ENCODE assay signal across 8 cellular contexts in the genomic region with DNA sequence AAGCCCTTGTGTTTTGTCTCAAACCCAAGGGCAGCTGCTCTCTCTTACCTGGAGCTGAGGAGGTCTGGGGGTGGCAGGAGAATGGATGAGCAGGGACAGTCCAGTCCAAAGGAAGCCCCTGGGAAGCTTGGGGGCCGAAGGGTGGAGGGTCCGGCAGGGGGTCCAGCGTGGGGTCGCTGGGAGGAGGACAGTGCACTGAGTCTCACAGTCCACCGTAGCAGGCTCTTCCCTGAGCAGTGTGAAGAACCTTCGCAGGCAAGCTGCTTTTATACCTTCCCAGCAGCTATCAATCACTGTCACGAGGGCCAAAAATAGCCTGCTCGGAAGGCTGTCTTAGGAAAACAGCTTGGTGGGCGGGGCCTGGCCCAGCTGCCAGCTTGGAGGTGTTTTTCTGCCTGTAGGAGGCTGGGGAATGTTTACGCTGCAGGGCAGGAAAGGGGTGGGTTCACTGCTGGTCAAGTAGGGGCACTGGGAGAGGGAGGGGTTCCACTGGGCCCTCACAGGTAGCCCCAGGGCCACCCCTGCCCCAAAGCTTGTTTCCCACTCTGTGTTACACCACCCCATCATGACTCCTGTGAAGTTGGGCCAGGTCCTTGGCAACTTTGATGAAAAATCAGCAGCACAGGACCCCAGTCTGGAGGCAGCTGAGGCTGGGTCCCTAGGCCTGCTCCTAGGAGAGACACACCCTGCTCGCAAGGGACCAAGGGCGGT. TPM values are rescaled to one million over a fixed set of nuclear protein-coding genes. Genes with fewer than 3 reads are reported as not detected.
A peak's percentile ranks its signal among the peaks of the same experiment; 100 is the strongest.
DNase-seq lines count a peak whose midpoint lies in the region; TF ChIP-seq lines count a peak whose summit lies in the region.

A gene with protein sequence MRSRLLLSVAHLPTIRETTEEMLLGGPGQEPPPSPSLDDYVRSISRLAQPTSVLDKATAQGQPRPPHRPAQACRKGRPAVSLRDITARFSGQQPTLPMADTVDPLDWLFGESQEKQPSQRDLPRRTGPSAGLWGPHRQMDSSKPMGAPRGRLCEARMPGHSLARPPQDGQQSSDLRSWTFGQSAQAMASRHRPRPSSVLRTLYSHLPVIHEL (minus strand): TSS at position 240 of the 711 bp plus-strand sequence. CDS start 779 bp downstream, outside the sequence.

- TF ChIP-seq POLR2A in GM18951 (IDR thresholded peaks at IDR 0.05; ENCODE audit: extremely low read depth, insufficient read depth, insufficient read length), result peak; percentile 70

- H3K36me3 Mint-ChIP-seq in activated CD4-positive, alpha-beta memory T cell treated with anti-CD3 and anti-CD28 coated beads, Interleukin-2, amount 10 ng/mL, durations not matched to agents 7 days and 5 days (ENCODE audit: low read depth), result no peaks in the 10 kb centered on the region

- CTCF ChIA-PET in activated CD4-positive, alpha-beta memory T cell treated with anti-CD3 and anti-CD28 coated beads, Interleukin-2, amount 10 ng/mL, durations not matched to agents 7 days and 5 days (lab: Charles Lee), result interaction anchor here (1.3 kb wide), 1 partner anchor 47 kb away, joined by 3 read pairs; no protein-coding TSS in a partner anchor

- in situ Hi-C loops in GM18951 (cut with MboI; ENCODE audit: low sequenced_read_pairs, unreplicated experiment), result no loop called here

- peaks cover 24% of the 10 kb centered on the region for H3K4me1 Mint-ChIP-seq in activated CD4-positive, alpha-beta memory T cell treated with anti-CD3 and anti-CD28 coated beads, Interleukin-2, amount 10 ng/mL, durations not matched to agents 7 days and 5 days

- no peak within 1 kb of the TSS for H3K27ac Mint-ChIP-seq in activated CD4-positive, alpha-beta memory T cell treated with anti-CD3 and anti-CD28 coated beads, Interleukin-2, amount 10 ng/mL, durations not matched to agents 7 days and 5 days

- DNase-seq in AG08396 (ENCODE audit: low spot score) (peak; percentile 86), NCI-H187 treated with DMSO at 0.1 percent for 48 hours (lab: John Stamatoyannopoulos, UW) (peak; percentile 66), glomerular endothelial cell (ENCODE audit: extremely low read depth, low read depth, low spot score) (peak; percentile 95), occipital lobe (lab: John Stamatoyannopoulos, UW) (peak; percentile 76), NOMO-1 treated with dmso at 0.1 percent for 144 hours (lab: John Stamatoyannopoulos, UW; ENCODE audit: unreplicated experiment) (no peak)
- DNase-seq in activated CD4-positive, alpha-beta memory T cell treated with anti-CD3 and anti-CD28 coated beads, Interleukin-2, amount 10 ng/mL, durations not matched to agents 7 days and 5 days, result peak; percentile 35
- DNase-seq in activated CD4-positive, CD25-positive, alpha-beta regulatory T cell (lab: John Stamatoyannopoulos, UW), result no peak

- H3K27me3 Mint-ChIP-seq in activated CD4-positive, alpha-beta memory T cell treated with anti-CD3 and anti-CD28 coated beads, Interleukin-2, amount 10 ng/mL, durations not matched to agents 7 days and 5 days, result no peaks in the 10 kb centered on the region

- H3K4me3 Mint-ChIP-seq in activated CD4-positive, alpha-beta memory T cell treated with anti-CD3 and anti-CD28 coated beads, Interleukin-2, amount 10 ng/mL, durations not matched to agents 7 days and 5 days, result peak within 1 kb of the TSS; percentile 5

- H3K9me3 Mint-ChIP-seq in activated CD4-positive, alpha-beta memory T cell treated with anti-CD3 and anti-CD28 coated beads, Interleukin-2, amount 10 ng/mL, durations not matched to agents 7 days and 5 days, result no peaks in the 10 kb centered on the region

- POLR2A ChIA-PET in activated CD4-positive, alpha-beta memory T cell treated with anti-CD3 and anti-CD28 coated beads, Interleukin-2, amount 10 ng/mL, durations not matched to agents 7 days and 5 days (lab: Charles Lee), result interaction anchor here (1.4 to 1.6 kb wide), 2 partner anchors 16 to 23 kb away, joined by 3 to 5 read pairs; no protein-coding TSS in a partner anchor

RNA-seq across cellular contexts. Expression of the gene that starts here (rescaled TPM):
- total RNA-seq in activated CD4-positive, alpha-beta memory T cell treated with anti-CD3 and anti-CD28 coated beads, Interleukin-2, amount 10 ng/mL, durations not matched to agents 7 days and 5 days, result 1 to 10 TPM; 1.2 to 1.9 TPM
- 156 and 628 TPM in 2 replicates for total RNA-seq in glomerular endothelial cell
- 3.1 TPM for total RNA-seq in occipital lobe

Comparison
In these comparisons a context has a peak if more than half of its experiments do, and no peak if none do; other contexts are left out.
1. RNA of the gene that starts here (total RNA-seq): 156 to 628 TPM in glomerular endothelial cell; 3.1 TPM in occipital lobe (single experiment) and 1.2 to 1.9 TPM in activated CD4-positive, alpha-beta memory T cell treated with anti-CD3 and anti-CD28 coated beads, Interleukin-2, amount 10 ng/mL, durations not matched to agents 7 days and 5 days; every median in the first group is over 10 times any median in the second.
2. DNase-seq: peak in AG08396 (single experiment), NCI-H187 treated with DMSO at 0.1 percent for 48 hours (single experiment), activated CD4-positive, alpha-beta memory T cell treated with anti-CD3 and anti-CD28 coated beads, Interleukin-2, amount 10 ng/mL, durations not matched to agents 7 days and 5 days (single experiment), glomerular endothelial cell (single experiment) and occipital lobe (single experiment); none in activated CD4-positive, CD25-positive, alpha-beta regulatory T cell (0 of 4) and NOMO-1 treated with dmso at 0.1 percent for 144 hours (single experiment).